ENCODE assay signal across 25 cellular contexts in the genomic region with DNA sequence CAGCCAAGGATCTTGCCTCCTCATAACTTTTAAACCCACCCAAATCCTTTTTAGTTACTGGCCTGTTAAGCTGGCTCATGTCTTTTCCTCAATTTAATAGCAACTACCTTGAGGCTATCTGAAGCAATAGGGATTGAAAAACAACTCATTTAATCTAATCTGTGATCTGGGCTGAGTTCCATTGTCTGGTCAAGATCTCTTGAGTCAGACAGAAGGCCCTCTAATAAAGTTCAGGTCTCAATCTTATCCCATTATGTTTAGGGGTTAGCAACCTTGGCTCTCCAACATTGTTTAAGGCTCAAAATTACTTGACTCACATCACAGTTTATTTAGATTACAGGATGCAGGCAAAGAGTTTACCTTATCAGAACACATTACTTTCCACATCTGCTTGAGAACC.
"Had no signal": no experiment of that assay in that cellular context is flagged by ENCODE, and none has a peak within 500 bp of the region (broad histone marks: within the 10 kb centered on the region; RNA-seq: fewer than 3 reads in every experiment).

No MANE protein-coding gene starts in this region.

- H3K27ac ChIP-seq: brain microvascular endothelial cell, gastrocnemius medialis, left ventricle myocardium inferior, neutrophil, ovary, prostate gland, spleen, thoracic aorta, upper lobe of left lung had no signal

- H3K4me1 ChIP-seq: gastrocnemius medialis, left ventricle myocardium inferior, prostate gland, spleen, upper lobe of left lung had no signal

- H3K9me3 ChIP-seq: gastrocnemius medialis, neutrophil, ovary, prostate gland, thoracic aorta, upper lobe of left lung had no signal

- ATAC-seq: activated CD4-positive, alpha-beta T cell treated with anti-CD3 and anti-CD28 coated beads for 36 hours; activated T-cell treated with anti-CD3 and anti-CD28 coated beads, Interleukin-2, amount 50 U/mL, for 4 hours; esophagus mucosa; gastrocnemius medialis; WTC11 had no signal

- H3K4me3 ChIP-seq: gastrocnemius medialis, left ventricle myocardium inferior, ovary, prostate gland, spleen, thoracic aorta, upper lobe of left lung had no signal

- H3K36me3 ChIP-seq: brain microvascular endothelial cell, gastrocnemius medialis, left ventricle myocardium inferior, neutrophil, ovary, prostate gland, spleen, thoracic aorta, upper lobe of left lung had no signal

- DNase-seq: activated CD4-positive, alpha-beta T cell treated with anti-CD3 and anti-CD28 coated beads for 36 hours; activated CD4-positive, alpha-beta T cell treated with anti-CD3 and anti-CD28 coated beads, Interleukin-2, amount 50 U/mL, for 4 hours; activated CD8-positive, alpha-beta memory T cell treated with anti-CD3 and anti-CD28 coated beads, Interleukin-2, amount 50 U/mL, for 48 hours; activated naive CD4-positive, alpha-beta T cell; activated naive CD8-positive, alpha-beta T cell treated with anti-CD3 and anti-CD28 coated beads, Interleukin-2, amount 10 ng/mL, durations not matched to agents 7 days and 5 days; activated T-cell treated with anti-CD3 and anti-CD28 coated beads, Interleukin-2, amount 50 U/mL, for 4 hours; aorta; brain microvascular endothelial cell; caudate nucleus; dermis blood vessel endothelial cell; effector CD8-positive, alpha-beta T cell; gastrocnemius medialis; hippocampal formation; left ventricle myocardium inferior; ovary; spleen; stimulated activated CD4-positive, alpha-beta T cell treated with anti-CD3 and anti-CD28 coated beads, Interleukin-4, amount 100 ng/mL, for 24 hours; stimulated activated naive CD4-positive, alpha-beta T cell treated with Interleukin-2 at 50 U/mL for 16 hours; T1000; upper lobe of left lung had no signal
